Comparison of ENCODE assay signal across 1 cellular context in the genomic region with DNA sequence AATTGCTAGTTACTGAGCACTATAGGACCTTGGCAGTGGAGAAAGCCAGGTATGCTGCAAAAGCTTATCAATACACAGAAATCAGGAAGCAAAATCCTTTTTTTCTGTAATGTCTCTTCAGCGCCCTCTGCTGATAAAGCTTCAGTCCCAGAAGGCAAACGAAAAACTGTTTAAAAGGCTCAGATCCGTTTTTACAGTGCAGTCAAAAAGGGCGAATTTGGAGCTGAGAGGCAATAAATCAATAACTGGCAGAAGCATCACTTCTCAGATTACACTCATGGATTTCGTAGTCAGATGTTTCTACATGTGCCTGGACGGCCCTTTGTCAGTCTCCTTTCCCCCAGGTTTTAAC.
TF ChIP-seq lines count a peak whose summit lies in the region.

No MANE protein-coding gene starts in this region.

TF ChIP-seq in HepG2, 621 proteins besides CTCF, POLR2A, EP300 and RAD21 (continued from another document and continues in another):
- no peak for TF ChIP-seq MLLT10 (CRISPR knock-in tag; IDR thresholded peaks at IDR 0.05)
- 0 out of 2 replicates have a peak, but pooled peaks have one; percentile 1 for TF ChIP-seq FOXP4 (CRISPR knock-in tag; IDR thresholded peaks at IDR 0.05)
- TF ChIP-seq ZNF441 (CRISPR knock-in tag; IDR thresholded peaks at IDR 0.05; ENCODE audit: borderline replicate concordance), result no peak
- no peak for TF ChIP-seq CREB1 (IDR thresholded peaks at IDR 0.05)
- no peak for TF ChIP-seq CREB1 (CRISPR knock-in tag; IDR thresholded peaks at IDR 0.05)
- no peak for TF ChIP-seq ZMYM4 (CRISPR knock-in tag; IDR thresholded peaks at IDR 0.05)
- TF ChIP-seq CHD2 (IDR thresholded peaks at IDR 0.05; ENCODE audit: low read depth, low read length), result no peak
- no peak; the same call in 1 of the 2 replicates for TF ChIP-seq ARNTL (CRISPR knock-in tag; IDR thresholded peaks at IDR 0.05)
- no peak for TF ChIP-seq TMF1 (CRISPR knock-in tag; IDR thresholded peaks at IDR 0.05; ENCODE audit: low read depth)
- TF ChIP-seq HNRNPLL (IDR thresholded peaks at IDR 0.05; ENCODE audit: low read depth, low read length, poor library complexity, severe bottlenecking), result no peak
- TF ChIP-seq SAFB2 (CRISPR knock-in tag; IDR thresholded peaks at IDR 0.05; ENCODE audit: borderline replicate concordance, low read depth), result no peak; the same call in 1 of the 2 replicates
- no peak for TF ChIP-seq POGK (CRISPR knock-in tag; conservative IDR thresholded peaks at IDR 0.05)
- TF ChIP-seq ZNF558 (CRISPR knock-in tag; IDR thresholded peaks at IDR 0.05; ENCODE audit: borderline replicate concordance), result no peak; the same call in 1 of the 2 replicates
- 0 out of 2 replicates have a peak, but pooled peaks have one; percentile 24 for TF ChIP-seq ZBTB20 (CRISPR knock-in tag; IDR thresholded peaks at IDR 0.05; ENCODE audit: borderline replicate concordance, low read depth)
- TF ChIP-seq, protein P1, sequence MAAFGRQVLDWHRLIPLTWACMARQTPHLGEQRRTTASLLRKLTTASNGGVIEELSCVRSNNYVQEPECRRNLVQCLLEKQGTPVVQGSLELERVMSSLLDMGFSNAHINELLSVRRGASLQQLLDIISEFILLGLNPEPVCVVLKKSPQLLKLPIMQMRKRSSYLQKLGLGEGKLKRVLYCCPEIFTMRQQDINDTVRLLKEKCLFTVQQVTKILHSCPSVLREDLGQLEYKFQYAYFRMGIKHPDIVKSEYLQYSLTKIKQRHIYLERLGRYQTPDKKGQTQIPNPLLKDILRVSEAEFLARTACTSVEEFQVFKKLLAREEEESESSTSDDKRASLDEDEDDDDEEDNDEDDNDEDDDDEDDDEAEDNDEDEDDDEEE (CRISPR knock-in tag; IDR thresholded peaks at IDR 0.05), result no peak
- no peak for TF ChIP-seq IKZF1 (IDR thresholded peaks at IDR 0.05)
- no peak for TF ChIP-seq MIER3 (CRISPR knock-in tag; IDR thresholded peaks at IDR 0.05; ENCODE audit: borderline replicate concordance)
- no peak for TF ChIP-seq IRX3 (CRISPR knock-in tag; IDR thresholded peaks at IDR 0.05; ENCODE audit: borderline replicate concordance, low read depth)
- TF ChIP-seq KDM3A (CRISPR knock-in tag; IDR thresholded peaks at IDR 0.05; ENCODE audit: low read depth), result no peak
- TF ChIP-seq, protein P2, sequence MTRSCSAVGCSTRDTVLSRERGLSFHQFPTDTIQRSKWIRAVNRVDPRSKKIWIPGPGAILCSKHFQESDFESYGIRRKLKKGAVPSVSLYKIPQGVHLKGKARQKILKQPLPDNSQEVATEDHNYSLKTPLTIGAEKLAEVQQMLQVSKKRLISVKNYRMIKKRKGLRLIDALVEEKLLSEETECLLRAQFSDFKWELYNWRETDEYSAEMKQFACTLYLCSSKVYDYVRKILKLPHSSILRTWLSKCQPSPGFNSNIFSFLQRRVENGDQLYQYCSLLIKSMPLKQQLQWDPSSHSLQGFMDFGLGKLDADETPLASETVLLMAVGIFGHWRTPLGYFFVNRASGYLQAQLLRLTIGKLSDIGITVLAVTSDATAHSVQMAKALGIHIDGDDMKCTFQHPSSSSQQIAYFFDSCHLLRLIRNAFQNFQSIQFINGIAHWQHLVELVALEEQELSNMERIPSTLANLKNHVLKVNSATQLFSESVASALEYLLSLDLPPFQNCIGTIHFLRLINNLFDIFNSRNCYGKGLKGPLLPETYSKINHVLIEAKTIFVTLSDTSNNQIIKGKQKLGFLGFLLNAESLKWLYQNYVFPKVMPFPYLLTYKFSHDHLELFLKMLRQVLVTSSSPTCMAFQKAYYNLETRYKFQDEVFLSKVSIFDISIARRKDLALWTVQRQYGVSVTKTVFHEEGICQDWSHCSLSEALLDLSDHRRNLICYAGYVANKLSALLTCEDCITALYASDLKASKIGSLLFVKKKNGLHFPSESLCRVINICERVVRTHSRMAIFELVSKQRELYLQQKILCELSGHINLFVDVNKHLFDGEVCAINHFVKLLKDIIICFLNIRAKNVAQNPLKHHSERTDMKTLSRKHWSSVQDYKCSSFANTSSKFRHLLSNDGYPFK (CRISPR knock-in tag; IDR thresholded peaks at IDR 0.05; ENCODE audit: borderline replicate concordance), result no peak
- peak; percentile 99 for TF ChIP-seq ZNF280D (CRISPR knock-in tag; IDR thresholded peaks at IDR 0.05)
- no peak for TF ChIP-seq LRRFIP1 (CRISPR knock-in tag; conservative IDR thresholded peaks at IDR 0.05)
- TF ChIP-seq RFXANK (CRISPR knock-in tag; IDR thresholded peaks at IDR 0.05), result no peak
- TF ChIP-seq ZNF619 (CRISPR knock-in tag; IDR thresholded peaks at IDR 0.05), result no peak
- no peak for TF ChIP-seq ZNF567 (CRISPR knock-in tag; IDR thresholded peaks at IDR 0.05; ENCODE audit: borderline replicate concordance)
- no peak for TF ChIP-seq MTA3 (CRISPR knock-in tag; IDR thresholded peaks at IDR 0.05)
- TF ChIP-seq MLXIP (CRISPR knock-in tag; IDR thresholded peaks at IDR 0.05; ENCODE audit: borderline replicate concordance), result no peak
- TF ChIP-seq NCOR1 (IDR thresholded peaks at IDR 0.05; ENCODE audit: borderline replicate concordance, low read length), result no peak
- TF ChIP-seq ZNF335 (CRISPR knock-in tag; IDR thresholded peaks at IDR 0.05), result no peak
- TF ChIP-seq, protein P3, sequence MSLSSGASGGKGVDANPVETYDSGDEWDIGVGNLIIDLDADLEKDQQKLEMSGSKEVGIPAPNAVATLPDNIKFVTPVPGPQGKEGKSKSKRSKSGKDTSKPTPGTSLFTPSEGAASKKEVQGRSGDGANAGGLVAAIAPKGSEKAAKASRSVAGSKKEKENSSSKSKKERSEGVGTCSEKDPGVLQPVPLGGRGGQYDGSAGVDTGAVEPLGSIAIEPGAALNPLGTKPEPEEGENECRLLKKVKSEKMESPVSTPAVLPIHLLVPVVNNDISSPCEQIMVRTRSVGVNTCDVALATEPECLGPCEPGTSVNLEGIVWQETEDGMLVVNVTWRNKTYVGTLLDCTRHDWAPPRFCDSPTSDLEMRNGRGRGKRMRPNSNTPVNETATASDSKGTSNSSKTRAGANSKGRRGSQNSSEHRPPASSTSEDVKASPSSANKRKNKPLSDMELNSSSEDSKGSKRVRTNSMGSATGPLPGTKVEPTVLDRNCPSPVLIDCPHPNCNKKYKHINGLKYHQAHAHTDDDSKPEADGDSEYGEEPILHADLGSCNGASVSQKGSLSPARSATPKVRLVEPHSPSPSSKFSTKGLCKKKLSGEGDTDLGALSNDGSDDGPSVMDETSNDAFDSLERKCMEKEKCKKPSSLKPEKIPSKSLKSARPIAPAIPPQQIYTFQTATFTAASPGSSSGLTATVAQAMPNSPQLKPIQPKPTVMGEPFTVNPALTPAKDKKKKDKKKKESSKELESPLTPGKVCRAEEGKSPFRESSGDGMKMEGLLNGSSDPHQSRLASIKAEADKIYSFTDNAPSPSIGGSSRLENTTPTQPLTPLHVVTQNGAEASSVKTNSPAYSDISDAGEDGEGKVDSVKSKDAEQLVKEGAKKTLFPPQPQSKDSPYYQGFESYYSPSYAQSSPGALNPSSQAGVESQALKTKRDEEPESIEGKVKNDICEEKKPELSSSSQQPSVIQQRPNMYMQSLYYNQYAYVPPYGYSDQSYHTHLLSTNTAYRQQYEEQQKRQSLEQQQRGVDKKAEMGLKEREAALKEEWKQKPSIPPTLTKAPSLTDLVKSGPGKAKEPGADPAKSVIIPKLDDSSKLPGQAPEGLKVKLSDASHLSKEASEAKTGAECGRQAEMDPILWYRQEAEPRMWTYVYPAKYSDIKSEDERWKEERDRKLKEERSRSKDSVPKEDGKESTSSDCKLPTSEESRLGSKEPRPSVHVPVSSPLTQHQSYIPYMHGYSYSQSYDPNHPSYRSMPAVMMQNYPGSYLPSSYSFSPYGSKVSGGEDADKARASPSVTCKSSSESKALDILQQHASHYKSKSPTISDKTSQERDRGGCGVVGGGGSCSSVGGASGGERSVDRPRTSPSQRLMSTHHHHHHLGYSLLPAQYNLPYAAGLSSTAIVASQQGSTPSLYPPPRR (CRISPR knock-in tag; IDR thresholded peaks at IDR 0.05; ENCODE audit: borderline replicate concordance), result no peak
- no peak for TF ChIP-seq ATF7 (IDR thresholded peaks at IDR 0.05)
- no peak for TF ChIP-seq ATF7 (CRISPR knock-in tag; IDR thresholded peaks at IDR 0.05)
- no peak for TF ChIP-seq JUND (CRISPR knock-in tag; IDR thresholded peaks at IDR 0.05)
- TF ChIP-seq NR1H2 (CRISPR knock-in tag; IDR thresholded peaks at IDR 0.05; ENCODE audit: borderline replicate concordance, low read depth), result no peak
- TF ChIP-seq MXI1 (IDR thresholded peaks at IDR 0.05; ENCODE audit: borderline replicate concordance, low read depth, low read length), result peak; percentile 25; the same call in 1 of the 3 replicates
- TF ChIP-seq ZNF24 (IDR thresholded peaks at IDR 0.05), result 0 out of 2 replicates have a peak, but pooled peaks have one; percentile 36
